In genomic region chr11:71301858-71302533, GRCh38 we compare ENCODE assay signal across 1 cellular context.
TF ChIP-seq lines count a peak whose summit lies in the region.

No MANE protein-coding gene starts in this region.

TF ChIP-seq in GM23338, 12 proteins besides CTCF, POLR2A, EP300 and RAD21:
- TF ChIP-seq ZNF462 (CRISPR knock-in tag; IDR thresholded peaks at IDR 0.05) (no peak), ZNF114 (CRISPR knock-in tag; IDR thresholded peaks at IDR 0.05) (no peak), REST (IDR thresholded peaks at IDR 0.05; ENCODE audit: unreplicated experiment) (no peak), EZH2 (IDR thresholded peaks at IDR 0.05; ENCODE audit: low read depth, unreplicated experiment) (no peak), STAT1 (IDR thresholded peaks at IDR 0.05; ENCODE audit: unreplicated experiment) (no peak), NANOG (IDR thresholded peaks at IDR 0.05; ENCODE audit: borderline replicate concordance) (no peak), JUNB (IDR thresholded peaks at IDR 0.05; ENCODE audit: unreplicated experiment) (no peak), EZH2phosphoT487 (IDR thresholded peaks at IDR 0.05; ENCODE audit: unreplicated experiment) (no peak), ZNF331 (CRISPR knock-in tag; IDR thresholded peaks at IDR 0.05; ENCODE audit: low read depth) (no peak), POLR2AphosphoS5 (IDR thresholded peaks at IDR 0.05; ENCODE audit: low read depth) (no peak)
